8 cellular contexts compared by ENCODE assay signal in the genomic region with DNA sequence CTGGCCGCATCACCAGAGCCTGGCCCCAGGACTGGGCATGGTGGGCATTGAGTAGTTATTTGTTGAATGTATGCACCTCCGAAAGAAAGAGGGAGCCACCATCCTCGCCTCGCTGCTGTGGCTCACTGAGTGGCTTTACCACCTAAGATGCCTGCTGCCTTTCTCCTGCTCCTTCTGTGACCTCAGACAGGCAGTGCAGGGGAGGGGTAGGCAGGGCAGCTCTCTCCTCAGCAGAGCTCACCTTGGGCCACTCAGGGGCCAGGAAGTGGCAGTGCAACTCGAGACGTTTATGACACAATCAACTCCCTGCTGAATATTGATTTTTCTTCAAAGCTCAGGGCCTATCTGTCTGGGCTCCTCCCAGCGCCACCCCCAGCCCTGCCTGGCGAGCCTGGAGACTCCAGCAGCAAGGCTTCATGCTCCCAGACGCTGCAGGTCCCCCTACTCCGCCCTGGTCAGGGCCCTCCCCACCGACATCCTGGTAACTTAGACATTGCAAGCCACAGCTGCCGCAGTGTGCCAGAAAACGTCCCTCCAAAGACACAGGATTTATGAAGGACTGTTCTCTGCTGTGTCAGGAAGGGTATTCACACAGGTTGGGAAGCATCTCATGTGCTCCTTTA.
DNase-seq lines count a peak whose midpoint lies in the region; ATAC-seq, FAIRE-seq and TF ChIP-seq lines count a peak whose summit lies in the region.

No MANE protein-coding gene starts in this region.

- ATAC-seq in A549: peak; percentile 70 to 81
- no peak for ATAC-seq in IMR-90 (ENCODE audit: low read depth)
- peak; percentile 76 for ATAC-seq in Panc1
- peak; percentile 85 for ATAC-seq in left lung
- no peak for ATAC-seq in HG03159 (IDR thresholded peaks at IDR 0.05; ENCODE audit: unreplicated experiment)
- ATAC-seq in GM18511 (IDR thresholded peaks at IDR 0.05; ENCODE audit: unreplicated experiment): no peak

- H2BK15ac ChIP-seq in IMR-90 (ENCODE audit: low read depth, low read length): no peak overlapping the region

- TF ChIP-seq CTCF in A549 (IDR thresholded peaks at IDR 0.05) (no peak), IMR-90 (conservative IDR thresholded peaks at IDR 0.05; ENCODE audit: low read depth, low read length) (no peak), Panc1 (IDR thresholded peaks at IDR 0.05) (no peak), left lung (IDR thresholded peaks at IDR 0.05) (no peak), GM10248 (IDR thresholded peaks at IDR 0.05; ENCODE audit: control extremely low read depth, extremely low read depth, low read depth, missing control alignments) (no peak)

- no peak overlapping the region for H3K4ac ChIP-seq in IMR-90 (ENCODE audit: low read depth, low read length)

- BruUV-seq in IMR-90 (replicated peaks; lab: Mats Ljungman, UMichigan): no TSS peak
- no TSS peak for BruUV-seq in Panc1 (replicated peaks; lab: Mats Ljungman, UMichigan)

- H3K23ac ChIP-seq in IMR-90 (ENCODE audit: low read depth, low read length): no peak overlapping the region

- TF ChIP-seq EP300 in A549 (IDR thresholded peaks at IDR 0.05): peak; percentile 60 to 85; a peak in 3 of 5 replicates

- TF ChIP-seq RAD21 in A549 (conservative IDR thresholded peaks at IDR 0.05 in 1 of 2, IDR thresholded peaks at IDR 0.05 in 1 of 2) (peak in 1 of 2 experiments; percentile 55; a peak in 3 of 5 replicates), IMR-90 (IDR thresholded peaks at IDR 0.05; ENCODE audit: low read length) (no peak)

- peak overlapping the region; percentile 88 for H3K4me2 ChIP-seq in A549
- H3K4me2 ChIP-seq in IMR-90 (ENCODE audit: low read depth, low read length): no peak overlapping the region

- no peak overlapping the region for H4K91ac ChIP-seq in IMR-90 (ENCODE audit: insufficient read depth, low read depth, low read length)

- H3K27ac ChIP-seq in A549 (peak overlapping the region; percentile 97 to 99), IMR-90 (ENCODE audit: insufficient read depth, low read length) (no peak overlapping the region), Panc1 (ENCODE audit: low read length) (peak overlapping the region; percentile 75), left lung (peak overlapping the region in 1 of 2 donors; percentile 19)

- no peak overlapping the region for H2AK9ac ChIP-seq in IMR-90 (replicated peaks; ENCODE audit: low read depth, low read length, poor library complexity)

- no peaks in the 10 kb centered on the region for H3K79me1 ChIP-seq in IMR-90 (ENCODE audit: low read depth in 1 of 2, low read length in 2 of 2)

- peak; percentile 93 for FAIRE-seq in A549 (lab: Jason Lieb, UNC)

- no peak overlapping the region for H4K8ac ChIP-seq in IMR-90 (ENCODE audit: low read depth in 2 of 2, low read length in 2 of 2)

- CTCF ChIA-PET in A549 (lab: Yijun Ruan, JAX): interaction anchor here (0.6 to 4.1 kb wide), 13 partner anchors 10 to 572 kb away, joined by 3 to 16 read pairs (median 4); no protein-coding TSS in a partner anchor
- CTCF ChIA-PET in IMR-90 (lab: Yijun Ruan, JAX): no interaction called here
- CTCF ChIA-PET in Panc1 (lab: Charles Lee): interaction anchor here (0.6 kb wide), 2 partner anchors 69 to 1172 kb away, joined by 3 read pairs; no protein-coding TSS in a partner anchor
- CTCF ChIA-PET in GM10248 (lab: Yijun Ruan, JAX): no interaction called here

- intact Hi-C loops in IMR-90 (cut with micrococcal nuclease): no loop called here
- intact Hi-C loops in Panc1 (cut with micrococcal nuclease; ENCODE audit: unreplicated experiment): no loop called here
- intact Hi-C loops in left lung (cut with DNase I): no loop called here

- POLR2A ChIA-PET in A549 (lab: Yijun Ruan, JAX): interaction anchor here (0.6 to 2.8 kb wide), 7 partner anchors 13 to 404 kb away, joined by 3 to 12 read pairs (median 5); no protein-coding TSS in a partner anchor
- POLR2A ChIA-PET in IMR-90 (lab: Charles Lee; ENCODE audit: unreplicated experiment): no interaction called here
- POLR2A ChIA-PET in Panc1 (lab: Charles Lee): no interaction called here
- POLR2A ChIA-PET in GM10248 (lab: Yijun Ruan, JAX): no interaction called here

- H3K9ac ChIP-seq in IMR-90 (ENCODE audit: low read depth, low read length): no peak overlapping the region

- DNase-seq in A549 (ENCODE audit: low read depth in 1 of 2, low spot score in 1 of 2) (peak; percentile 88 to 96), IMR-90 (no peak), Panc1 (ENCODE audit: low read depth, low spot score) (peak; percentile 65), left lung (peak in 1 of 2 donors; percentile 71), GM10248 (ENCODE audit: extremely low spot score) (no peak), SW 1271 (lab: John Stamatoyannopoulos, UW) (no peak)

- dilution Hi-C loops in IMR-90 (cut with HindIII; ENCODE audit: low sequenced_read_pairs, unreplicated experiment): no loop called here

- H3K27me3 ChIP-seq in IMR-90 (ENCODE audit: control insufficient read depth, insufficient read depth, low read length) (no peaks in the 10 kb centered on the region; the same call in 1 of the 2 replicates), Panc1 (ENCODE audit: control insufficient read depth, insufficient read depth, low read length) (no peaks in the 10 kb centered on the region), left lung (peaks cover 0 to 18% of the 10 kb centered on the region in 2 donors)

- H3K56ac ChIP-seq in IMR-90 (ENCODE audit: extremely low read depth, insufficient read depth, low read length): no peak overlapping the region

- 0% methylated on average over 11 of the region's 13 CpGs for WGBS in A549 (ENCODE audit: missing lambda C conversion rate)
- WGBS in IMR-90 (ENCODE audit: extremely low coverage in 2 of 2, insufficient read length in 1 of 2), 2 experiments: 42% methylated on average over 6 of the region's 13 CpGs; no CpG with 5 or more reads in 1 of the 2 experiments

- no peaks in the 10 kb centered on the region for H3K9me1 ChIP-seq in IMR-90 (ENCODE audit: insufficient read depth, low read length)

- TF ChIP-seq POLR2A in A549 (IDR thresholded peaks at IDR 0.05; ENCODE audit: low read length): peak; percentile 47
- no peak for TF ChIP-seq POLR2A in IMR-90 (IDR thresholded peaks at IDR 0.05; ENCODE audit: low read depth, low read length)

- no peak overlapping the region for H2BK120ac ChIP-seq in IMR-90 (ENCODE audit: low read depth, low read length)

- H3K36me3 ChIP-seq in IMR-90 (ENCODE audit: control insufficient read depth, insufficient read depth, low read length) (no peaks in the 10 kb centered on the region), Panc1 (ENCODE audit: control insufficient read depth, insufficient read depth, low read length) (no peaks in the 10 kb centered on the region), left lung (no peaks in the 10 kb centered on the region)

- no peak overlapping the region; the same call in 1 of the 2 replicates for H3K18ac ChIP-seq in IMR-90 (ENCODE audit: low read depth, low read length)

- no peak overlapping the region for H4K5ac ChIP-seq in IMR-90 (ENCODE audit: low read depth, low read length)

- no peak overlapping the region for H2AFZ ChIP-seq in IMR-90 (replicated peaks; ENCODE audit: low read length, poor library complexity)

- H2AK5ac ChIP-seq in IMR-90 (ENCODE audit: low read depth, low read length): 0 out of 2 replicates have a peak overlapping the region, but pooled peaks have one; percentile 10

- H3K4me1 ChIP-seq in A549: peaks cover 65% of the 10 kb centered on the region
- H3K4me1 ChIP-seq in IMR-90 (ENCODE audit: control insufficient read depth, insufficient read depth, low read length): peaks cover 20% of the 10 kb centered on the region; the same call in 1 of the 2 replicates
- H3K4me1 ChIP-seq in Panc1 (ENCODE audit: control insufficient read depth, insufficient read depth, low read length): peaks cover 19% of the 10 kb centered on the region
- peaks cover 7 to 10% of the 10 kb centered on the region in 2 donors for H3K4me1 ChIP-seq in left lung

- H3K4me3 ChIP-seq in A549: peak overlapping the region; percentile 66
- no peak overlapping the region for H3K4me3 ChIP-seq in IMR-90 (ENCODE audit: insufficient read depth, low read depth, low read length)
- peak overlapping the region in 1 of 2 experiments; percentile 52; a peak in 3 of 4 replicates for H3K4me3 ChIP-seq in Panc1 (ENCODE audit: low read depth in 2 of 2, low read length in 2 of 2)
- no peak overlapping the region for H3K4me3 ChIP-seq in left lung

- peaks cover 3% of the 10 kb centered on the region for H3K9me3 ChIP-seq in A549
- 0 out of 2 replicates have a peak, but pooled peaks cover 2% of the 10 kb centered on the region for H3K9me3 ChIP-seq in IMR-90 (ENCODE audit: control insufficient read depth, insufficient read depth, low read length)
- H3K9me3 ChIP-seq in Panc1 (ENCODE audit: control insufficient read depth, insufficient read depth, low read depth, low read length): 0 out of 2 replicates have a peak, but pooled peaks cover 2% of the 10 kb centered on the region
- no peaks in the 10 kb centered on the region for H3K9me3 ChIP-seq in left lung

- no peak overlapping the region for H3K14ac ChIP-seq in IMR-90 (replicated peaks; ENCODE audit: low read depth, low read length)

- no peak overlapping the region for H2BK5ac ChIP-seq in IMR-90 (ENCODE audit: low read depth, low read length, poor library complexity, severe bottlenecking)

- in situ Hi-C loops in IMR-90 (cut with MboI; ENCODE audit: low sequenced_read_pairs) (no loop called here), Panc1 (cut with HindIII; ENCODE audit: low pct_unique_long_range_greater_than_20kb, low sequenced_read_pairs) (no loop called here)

- H2BK20ac ChIP-seq in IMR-90 (ENCODE audit: low read depth, low read length): no peak overlapping the region

- H4K20me1 ChIP-seq in IMR-90 (ENCODE audit: insufficient read depth, low read length): no peaks in the 10 kb centered on the region

TF ChIP-seq in A549, 52 proteins besides CTCF, POLR2A, EP300 and RAD21 (continues in another document):
- TF ChIP-seq RCOR1 (IDR thresholded peaks at IDR 0.05; ENCODE audit: low read depth, low read length) (no peak), ZSCAN20 (CRISPR knock-in tag; IDR thresholded peaks at IDR 0.05) (no peak), PHF8 (IDR thresholded peaks at IDR 0.05; ENCODE audit: borderline replicate concordance, low read depth) (no peak), JUN (IDR thresholded peaks at IDR 0.05) (peak; percentile 74 to 82; a peak in 2 of 5 replicates), MAZ (IDR thresholded peaks at IDR 0.05; ENCODE audit: borderline replicate concordance, low read depth, low read length) (no peak), FOSL2 (IDR thresholded peaks at IDR 0.05) (no peak), FOSL2 (CRISPR knock-in tag; IDR thresholded peaks at IDR 0.05) (no peak; the same call in 1 of the 2 replicates)

TF ChIP-seq in IMR-90, 13 proteins besides CTCF, POLR2A, EP300 and RAD21 (continues in another document):
- TF ChIP-seq CHD1 (IDR thresholded peaks at IDR 0.05; ENCODE audit: low read depth, low read length): no peak
- TF ChIP-seq MAZ (IDR thresholded peaks at IDR 0.05; ENCODE audit: borderline replicate concordance, low read depth, low read length): no peak
- TF ChIP-seq NFE2L2 (IDR thresholded peaks at IDR 0.05; ENCODE audit: low read depth, low read length): no peak
- TF ChIP-seq BHLHE40 (IDR thresholded peaks at IDR 0.05; ENCODE audit: low read depth, low read length): no peak
- TF ChIP-seq MXI1 (IDR thresholded peaks at IDR 0.05; ENCODE audit: borderline replicate concordance, low read depth, low read length): no peak

Comparison
In these comparisons a context has a peak if more than half of its experiments do, and no peak if none do; other contexts are left out.
1. ATAC-seq: peak in A549 (2 of 2), Panc1 (single experiment) and left lung (single experiment); none in IMR-90 (single experiment), HG03159 (single experiment) and GM18511 (single experiment).
2. DNase-seq: peak in A549 (2 of 2) and Panc1 (single experiment); none in IMR-90 (single experiment), GM10248 (single experiment) and SW 1271 (0 of 2).
3. CTCF ChIA-PET loops: an anchor here in A549 (0.6 to 4.1 kb wide) and Panc1 (0.6 kb wide); none called in IMR-90 and GM10248.